20 cellular contexts compared by ENCODE assay signal in genomic region chr5:143019157-143019556, GRCh38.
DNase-seq lines count a peak whose midpoint lies in the region; ATAC-seq, FAIRE-seq and TF ChIP-seq lines count a peak whose summit lies in the region.
"Had no signal": no experiment of that assay in that cellular context is flagged by ENCODE, and none has a peak within 500 bp of the region (broad histone marks: within the 10 kb centered on the region; RNA-seq: fewer than 3 reads in every experiment).

No MANE protein-coding gene starts in this region.

- H3K9me3 Mint-ChIP-seq in natural killer cell treated with Interleukin-12 subunit alpha and Interleukin-12 subunit beta and Interleukin-15 and Interleukin-18, amount 100 ng/mL, for 72 hours = peaks cover 11% of the 10 kb centered on the region

- ATAC-seq in GM21786 (IDR thresholded peaks at IDR 0.05; ENCODE audit: unreplicated experiment) (peak; percentile 16), HG03039 (IDR thresholded peaks at IDR 0.05; ENCODE audit: unreplicated experiment) (no peak), HG03378 (IDR thresholded peaks at IDR 0.05; ENCODE audit: unreplicated experiment) (no peak)
- ATAC-seq in natural killer cell treated with Interleukin-12 subunit alpha and Interleukin-12 subunit beta and Interleukin-15 and Interleukin-18, amount 100 ng/mL, for 72 hours = no peak
- ATAC-seq: activated T-helper 17 cell treated with anti-CD3 and anti-CD28 coated beads, Interleukin-2, amount 50 U/mL, for 72 hours; esophagus mucosa; mucosa of descending colon had no signal

- DNase-seq in GM18507 (ENCODE audit: extremely low spot score, insufficient read length, low read depth) (no peak), DMS153 (lab: John Stamatoyannopoulos, UW) (no peak)
- DNase-seq in natural killer cell treated with Interleukin-12 subunit alpha and Interleukin-12 subunit beta and Interleukin-15 and Interleukin-18, amount 100 ng/mL, for 72 hours (ENCODE audit: low spot score) = no peak
- DNase-seq: activated CD4-positive, alpha-beta T cell treated with anti-CD3 and anti-CD28 coated beads, Interleukin-2, amount 50 U/mL, for 48 hours; mucosa of descending colon; NCI-H1092; NCI-H2171 treated with DMSO at 0.1 percent for 48 hours; NK-92 treated with Interleukin-12 subunit alpha and Interleukin-12 subunit beta, amount 100 ng/mL, for 24 hours; ovary; stimulated activated naive CD4-positive, alpha-beta T cell; T-helper 9 cell had no signal

- H3K9me3 ChIP-seq in OCI-LY3 (ENCODE audit: insufficient read depth, low read length) = no peaks in the 10 kb centered on the region
- H3K9me3 ChIP-seq: mucosa of descending colon, ovary had no signal

- peak overlapping the region; percentile 49 for H3K4me3 ChIP-seq in OCI-LY3 (ENCODE audit: low read length)
- H3K4me3 ChIP-seq: mucosa of descending colon, ovary had no signal

- peaks cover 52 to 58% of the 10 kb centered on the region in 2 donors for H3K4me1 Mint-ChIP-seq in natural killer cell treated with Interleukin-12 subunit alpha and Interleukin-12 subunit beta and Interleukin-15 and Interleukin-18, amount 100 ng/mL, for 72 hours (ENCODE audit: low read depth in 2 of 2)

- peak overlapping the region; percentile 78 for H3K4me2 ChIP-seq in OCI-LY3 (ENCODE audit: low read length)

- H2AFZ ChIP-seq in OCI-LY3 (ENCODE audit: low read depth, low read length) = no peak overlapping the region

- H3K36me3 Mint-ChIP-seq in natural killer cell treated with Interleukin-12 subunit alpha and Interleukin-12 subunit beta and Interleukin-15 and Interleukin-18, amount 100 ng/mL, for 72 hours = peaks cover 19% of the 10 kb centered on the region

- no peaks in the 10 kb centered on the region for H3K27me3 ChIP-seq in OCI-LY3 (ENCODE audit: low read depth, low read length)
- H3K27me3 ChIP-seq: ovary had no signal

- peak overlapping the region; percentile 48 to 78 for H3K27ac Mint-ChIP-seq in natural killer cell treated with Interleukin-12 subunit alpha and Interleukin-12 subunit beta and Interleukin-15 and Interleukin-18, amount 100 ng/mL, for 72 hours
- H3K27ac Mint-ChIP-seq: activated T-helper 17 cell treated with anti-CD3 and anti-CD28 coated beads, Interleukin-2, amount 50 U/mL, for 72 hours had no signal

- no peak for TF ChIP-seq CTCF in OCI-LY3 (IDR thresholded peaks at IDR 0.05; ENCODE audit: low read depth, low read length)

- no peaks in the 10 kb centered on the region for H3K27me3 Mint-ChIP-seq in natural killer cell treated with Interleukin-12 subunit alpha and Interleukin-12 subunit beta and Interleukin-15 and Interleukin-18, amount 100 ng/mL, for 72 hours
- H3K27me3 Mint-ChIP-seq: activated T-helper 17 cell treated with anti-CD3 and anti-CD28 coated beads, Interleukin-2, amount 50 U/mL, for 72 hours had no signal

- H4K20me1 ChIP-seq in OCI-LY3 (ENCODE audit: insufficient read depth, low read length) = no peaks in the 10 kb centered on the region

- H3K79me2 ChIP-seq in OCI-LY3 (ENCODE audit: low read length) = peaks cover 3% of the 10 kb centered on the region; the same call in 1 of the 2 replicates

- no peak overlapping the region for H3K4me3 Mint-ChIP-seq in natural killer cell treated with Interleukin-12 subunit alpha and Interleukin-12 subunit beta and Interleukin-15 and Interleukin-18, amount 100 ng/mL, for 72 hours
- H3K4me3 Mint-ChIP-seq: activated T-helper 17 cell treated with anti-CD3 and anti-CD28 coated beads, Interleukin-2, amount 50 U/mL, for 72 hours had no signal

- FAIRE-seq in GM18507 (lab: Jason Lieb, UNC) = peak; percentile 74
- FAIRE-seq: astrocyte, keratinocyte, urothelium cell line had no signal

- H3K27ac ChIP-seq in OCI-LY3 (ENCODE audit: low read length) = peak overlapping the region; percentile 97
- H3K27ac ChIP-seq: ovary had no signal

- H3K36me3 ChIP-seq in OCI-LY3 (replicated peaks; ENCODE audit: low read depth, low read length) = peaks cover 10% of the 10 kb centered on the region
- H3K36me3 ChIP-seq: ovary had no signal

- peak overlapping the region; percentile 74 for H3K9ac ChIP-seq in OCI-LY3 (ENCODE audit: low read length)

- H3K4me1 ChIP-seq in OCI-LY3 (ENCODE audit: low read length) = peaks cover 81% of the 10 kb centered on the region
